ENCODE assay signal across 26 cellular contexts in the genomic region with DNA sequence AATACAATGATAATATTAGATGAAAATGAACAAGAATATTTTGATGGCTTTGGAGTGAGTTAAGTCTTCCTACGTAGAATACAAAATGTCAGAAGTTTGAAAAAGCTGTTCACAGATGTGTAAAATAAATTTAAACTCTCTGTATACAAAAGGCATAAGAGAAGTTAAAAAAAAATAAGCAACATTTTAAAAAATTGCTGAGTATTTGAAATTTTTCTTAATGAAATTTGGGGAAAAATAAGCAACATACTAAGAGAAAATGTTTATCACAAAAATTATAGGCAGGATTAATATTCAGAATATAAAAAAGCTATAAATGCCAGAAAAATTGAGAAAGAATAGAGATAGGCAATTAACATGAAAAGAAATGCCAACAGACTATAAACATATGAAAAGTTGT.
"Had no signal": no experiment of that assay in that cellular context is flagged by ENCODE, and none has a peak within 500 bp of the region (broad histone marks: within the 10 kb centered on the region; RNA-seq: fewer than 3 reads in every experiment).

No MANE protein-coding gene starts in this region.

- H3K36me3 ChIP-seq: colonic mucosa, esophagus muscularis mucosa, esophagus squamous epithelium, gastrocnemius medialis, gastroesophageal sphincter, heart left ventricle, heart right ventricle had no signal

- DNase-seq: colonic mucosa; cortex of kidney; dermis blood vessel endothelial cell; dorsolateral prefrontal cortex; effector CD4-positive, alpha-beta T cell; effector memory CD4-positive, alpha-beta T cell; effector memory CD8-positive, alpha-beta T cell; endodermal cell; erythroblast; esophagus squamous epithelium; foreskin fibroblast; foreskin keratinocyte; foreskin melanocyte; gastrocnemius medialis; glutamatergic neuron; head of caudate nucleus; heart left ventricle; heart right ventricle had no signal

- H3K9me3 ChIP-seq: colonic mucosa, esophagus muscularis mucosa, esophagus squamous epithelium, gastrocnemius medialis, gastroesophageal sphincter, heart left ventricle, heart right ventricle had no signal

- H3K27me3 ChIP-seq: colonic mucosa, foreskin keratinocyte, gastrocnemius medialis, heart left ventricle had no signal

- H3K4me3 ChIP-seq: colonic mucosa, coronary artery, dorsolateral prefrontal cortex, esophagus muscularis mucosa, esophagus squamous epithelium, gastrocnemius medialis, gastroesophageal sphincter, heart left ventricle, heart right ventricle had no signal

- FAIRE-seq: colon, endometrium, endothelial cell of umbilical vein, frontal cortex had no signal

- H3K4me1 ChIP-seq: colonic mucosa, esophagus muscularis mucosa, esophagus squamous epithelium, foreskin keratinocyte, gastrocnemius medialis, gastroesophageal sphincter, heart left ventricle, heart right ventricle had no signal

- ATAC-seq: effector memory CD8-positive, alpha-beta T cell; foreskin keratinocyte; gastrocnemius medialis; gastroesophageal sphincter; heart left ventricle; heart right ventricle had no signal

- H3K27ac ChIP-seq: colonic mucosa, coronary artery, dorsolateral prefrontal cortex, epithelial cell of prostate, esophagus muscularis mucosa, esophagus squamous epithelium, foreskin keratinocyte, gastrocnemius medialis, gastroesophageal sphincter, heart left ventricle, heart right ventricle had no signal
